ENCODE assay signal across 16 cellular contexts in genomic region chr3:193977622-193978021, GRCh38.
"Had no signal": no experiment of that assay in that cellular context is flagged by ENCODE, and none has a peak within 500 bp of the region (broad histone marks: within the 10 kb centered on the region; RNA-seq: fewer than 3 reads in every experiment).

No MANE protein-coding gene starts in this region.

- H3K9me3 ChIP-seq: ascending aorta, thoracic aorta had no signal

- ATAC-seq: activated CD4-positive, alpha-beta T cell treated with anti-CD3 and anti-CD28 coated beads for 36 hours; activated naive CD8-positive, alpha-beta T cell treated with anti-CD3 and anti-CD28 coated beads, Interleukin-2, amount 50 U/mL, for 24 hours; activated T-cell treated with anti-CD3 and anti-CD28 coated beads, Interleukin-2, amount 50 U/mL, for 72 hours; stimulated activated naive CD8-positive, alpha-beta T cell treated with anti-CD3 and anti-CD28 coated beads, Interleukin-15, amount 100 ng/mL, for 72 hours had no signal

- H3K36me3 ChIP-seq: ascending aorta, cardiac muscle cell, thoracic aorta, WERI-Rb-1 had no signal

- DNase-seq: activated CD4-positive, alpha-beta memory T cell treated with anti-CD3 and anti-CD28 coated beads, Interleukin-2, amount 10 ng/mL, durations not matched to agents 7 days and 5 days; activated CD4-positive, alpha-beta T cell treated with anti-CD3 and anti-CD28 coated beads for 36 hours; activated naive CD4-positive, alpha-beta T cell; activated naive CD8-positive, alpha-beta T cell treated with anti-CD3 and anti-CD28 coated beads, Interleukin-2, amount 50 U/mL, for 24 hours; activated T-cell treated with anti-CD3 and anti-CD28 coated beads, Interleukin-2, amount 50 U/mL, for 72 hours; kidney glomerular epithelial cell; nephron progenitor cell; stimulated activated CD4-positive, alpha-beta T cell treated with anti-CD3 and anti-CD28 coated beads, Interleukin-15, amount 100 ng/mL, for 24 hours; stimulated activated CD4-positive, alpha-beta T cell treated with anti-CD3 and anti-CD28 coated beads, Interleukin-4, amount 100 ng/mL, for 24 hours; stimulated activated naive CD8-positive, alpha-beta T cell treated with anti-CD3 and anti-CD28 coated beads, Interleukin-15, amount 100 ng/mL, for 72 hours; WERI-Rb-1 had no signal

- H3K4me3 ChIP-seq: ascending aorta, cardiac muscle cell, hepatocyte, thoracic aorta had no signal

- H3K27me3 ChIP-seq: ascending aorta, cardiac muscle cell, hepatocyte had no signal

- H3K27ac ChIP-seq: ascending aorta, cardiac muscle cell, thoracic aorta, WERI-Rb-1 had no signal

- FAIRE-seq: endothelial cell of umbilical vein had no signal
